In the genomic region with DNA sequence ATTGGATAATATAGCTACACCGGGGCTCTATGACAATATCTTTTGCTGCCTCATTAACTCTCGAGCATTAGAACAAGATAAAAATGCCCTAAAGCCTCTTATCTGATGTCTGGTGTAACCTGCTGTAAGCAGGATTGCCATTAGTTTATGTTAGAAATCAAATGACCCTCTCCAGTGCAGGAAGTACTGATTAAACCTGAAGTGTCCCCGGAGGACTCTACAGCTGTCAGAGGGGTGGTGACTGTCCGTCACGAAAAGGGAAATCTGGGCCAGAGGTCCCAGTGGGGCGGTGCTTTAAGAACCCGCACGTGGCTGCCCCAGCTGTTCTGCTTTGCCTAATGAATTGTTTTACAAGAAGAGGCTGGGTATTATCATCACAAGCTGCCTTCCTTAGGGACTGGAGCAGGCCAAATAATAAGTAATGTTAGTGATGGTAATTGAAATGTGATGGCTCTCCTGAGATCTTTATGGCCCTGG, we compare ENCODE assay signal across 9 cellular contexts. TPM values are rescaled to one million over a fixed set of nuclear protein-coding genes. Genes with fewer than 3 reads are reported as not detected.
A peak's percentile ranks its signal among the peaks of the same experiment; 100 is the strongest.
DNase-seq lines count a peak whose midpoint lies in the region; ATAC-seq and TF ChIP-seq lines count a peak whose summit lies in the region.
"Had no signal": no experiment of that assay in that cellular context is flagged by ENCODE, and none has a peak within 500 bp of the region (broad histone marks: within the 10 kb centered on the region; RNA-seq: fewer than 3 reads in every experiment).

No MANE protein-coding gene starts in this region.

- intact Hi-C loops in left colon (cut with DNase I, micrococcal nuclease) (no loop called here), transverse colon (cut with DNase I; ENCODE audit: low total_unique reads) (no loop called here)

- 27 to 34% methylated on average over 6 to 8 of the region's 8 CpGs for WGBS in transverse colon (ENCODE audit: low coverage in 1 of 2), 2 donors

- no peaks in the 10 kb centered on the region for H3K27me3 Mint-ChIP-seq in activated naive CD4-positive, alpha-beta T cell treated with anti-CD3 and anti-CD28 coated beads, Interleukin-2, amount 10 ng/mL, durations not matched to agents 7 days and 5 days

- TF ChIP-seq CTCF in NB4 (IDR thresholded peaks at IDR 0.05; ENCODE audit: low read depth, low read length), result no peak
- no peak for TF ChIP-seq CTCF in Peyer's patch (IDR thresholded peaks at IDR 0.05)
- TF ChIP-seq CTCF in transverse colon (IDR thresholded peaks at IDR 0.05), result no peak

- no peaks in the 10 kb centered on the region for H3K9me3 Mint-ChIP-seq in activated naive CD4-positive, alpha-beta T cell treated with anti-CD3 and anti-CD28 coated beads, Interleukin-2, amount 10 ng/mL, durations not matched to agents 7 days and 5 days

- CTCF ChIA-PET in activated naive CD4-positive, alpha-beta T cell treated with anti-CD3 and anti-CD28 coated beads, Interleukin-2, amount 10 ng/mL, durations not matched to agents 7 days and 5 days (lab: Charles Lee), result no interaction called here

- in situ Hi-C loops in transverse colon (cut with MboI; ENCODE audit: low pct_ligation_motif_present in 1 of 4, low pct_unique_long_range_greater_than_20kb in 1 of 4, low sequenced_read_pairs in 3 of 4), result no loop called here

- peaks cover 16% of the 10 kb centered on the region for H3K4me1 Mint-ChIP-seq in activated naive CD4-positive, alpha-beta T cell treated with anti-CD3 and anti-CD28 coated beads, Interleukin-2, amount 10 ng/mL, durations not matched to agents 7 days and 5 days

- no peaks in the 10 kb centered on the region for H3K36me3 Mint-ChIP-seq in activated naive CD4-positive, alpha-beta T cell treated with anti-CD3 and anti-CD28 coated beads, Interleukin-2, amount 10 ng/mL, durations not matched to agents 7 days and 5 days

- DNase-seq in NB4 (ENCODE audit: low read depth), result peak; percentile 50
- peak in 2 of 3 donors; percentile 83 to 86 for DNase-seq in Peyer's patch
- DNase-seq in left colon, result peak; percentile 71 to 72
- DNase-seq in transverse colon, result peak; percentile 72
- no peak for DNase-seq in stimulated activated CD4-positive, alpha-beta T cell treated with anti-CD3 and anti-CD28 coated beads, Interleukin-2, amount 100 ng/mL, for 24 hours
- no peak for DNase-seq in activated naive CD4-positive, alpha-beta T cell treated with anti-CD3 and anti-CD28 coated beads, Interleukin-2, amount 10 ng/mL, durations not matched to agents 7 days and 5 days
- DNase-seq: pancreas had no signal

- no peak overlapping the region for H3K27ac Mint-ChIP-seq in activated naive CD4-positive, alpha-beta T cell treated with anti-CD3 and anti-CD28 coated beads, Interleukin-2, amount 10 ng/mL, durations not matched to agents 7 days and 5 days

- no peaks in the 10 kb centered on the region for H3K36me3 ChIP-seq in Peyer's patch
- H3K36me3 ChIP-seq in transverse colon, result no peaks in the 10 kb centered on the region
- H3K36me3 ChIP-seq: pancreas, vagina had no signal

- no peak for TF ChIP-seq EP300 in transverse colon (IDR thresholded peaks at IDR 0.05; ENCODE audit: low read depth)

- peaks cover 0 to 31% (median 4%) of the 10 kb centered on the region in 4 donors for H3K4me1 ChIP-seq in Peyer's patch
- H3K4me1 ChIP-seq in transverse colon, result peaks cover 9 to 35% (median 22%) of the 10 kb centered on the region in 4 donors
- H3K4me1 ChIP-seq: pancreas had no signal

- no peak overlapping the region for H3K4me3 Mint-ChIP-seq in activated naive CD4-positive, alpha-beta T cell treated with anti-CD3 and anti-CD28 coated beads, Interleukin-2, amount 10 ng/mL, durations not matched to agents 7 days and 5 days

- H3K27ac ChIP-seq in Peyer's patch, result peak overlapping the region in 3 of 4 donors; percentile 49 to 78 (median 62)
- H3K27ac ChIP-seq in transverse colon, result peak overlapping the region in 3 of 4 donors; percentile 7 to 38 (median 23)
- H3K27ac ChIP-seq: pancreas, vagina had no signal

- TF ChIP-seq POLR2A in NB4 (IDR thresholded peaks at IDR 0.05; ENCODE audit: extremely low read depth, insufficient read length), result no peak
- TF ChIP-seq POLR2A in Peyer's patch (IDR thresholded peaks at IDR 0.05), result no peak
- TF ChIP-seq POLR2A in transverse colon (IDR thresholded peaks at IDR 0.05), result no peak

- H3K27me3 ChIP-seq in Peyer's patch (no peaks in the 10 kb centered on the region), transverse colon (no peaks in the 10 kb centered on the region)
- H3K27me3 ChIP-seq: pancreas, vagina had no signal

- H3K9me3 ChIP-seq in Peyer's patch (no peaks in the 10 kb centered on the region), transverse colon (no peaks in the 10 kb centered on the region)
- H3K9me3 ChIP-seq: pancreas, vagina had no signal

- peak; percentile 89 for ATAC-seq in left colon
- ATAC-seq in HG03139 (IDR thresholded peaks at IDR 0.05; ENCODE audit: unreplicated experiment), result no peak

- H3K4me3 ChIP-seq in NB4 (ENCODE audit: low read depth, low read length), result no peak overlapping the region
- H3K4me3 ChIP-seq in Peyer's patch, result no peak overlapping the region
- no peak overlapping the region for H3K4me3 ChIP-seq in transverse colon
- H3K4me3 ChIP-seq: pancreas, vagina had no signal

RNA-seq across cellular contexts. Expression of a gene that starts 55.7 kb away (rescaled TPM):
- total RNA-seq in Peyer's patch (10 to 100 TPM in 3 of 4 donors, 1 to 10 TPM in 1; 9.2 to 24.2 (median 14.8) TPM), left colon (1 to 10 TPM; 5.0 to 6.3 TPM), transverse colon (1 to 10 TPM; 1.1 to 5.4 (median 4.6) TPM)

RNA-seq across cellular contexts. Expression of a gene that starts 56.2 kb away (rescaled TPM):
- 10 to 100 TPM in 3 of 4 donors, 1 to 10 TPM in 1; 9.1 to 67.8 (median 50.4) TPM for total RNA-seq in Peyer's patch
- total RNA-seq in left colon, result 10 to 100 TPM; 29.4 to 47.1 TPM
- total RNA-seq in transverse colon, result 10 to 100 TPM; 19.1 to 40.0 (median 27.5) TPM

Comparison
In these comparisons a context has a peak if more than half of its experiments do, and no peak if none do; other contexts are left out.
1. DNase-seq: peak in NB4 (single experiment), Peyer's patch (2 of 3), left colon (2 of 2) and transverse colon (single experiment); none in stimulated activated CD4-positive, alpha-beta T cell treated with anti-CD3 and anti-CD28 coated beads, Interleukin-2, amount 100 ng/mL, for 24 hours (0 of 2) and activated naive CD4-positive, alpha-beta T cell treated with anti-CD3 and anti-CD28 coated beads, Interleukin-2, amount 10 ng/mL, durations not matched to agents 7 days and 5 days (single experiment).